In the genomic region with DNA sequence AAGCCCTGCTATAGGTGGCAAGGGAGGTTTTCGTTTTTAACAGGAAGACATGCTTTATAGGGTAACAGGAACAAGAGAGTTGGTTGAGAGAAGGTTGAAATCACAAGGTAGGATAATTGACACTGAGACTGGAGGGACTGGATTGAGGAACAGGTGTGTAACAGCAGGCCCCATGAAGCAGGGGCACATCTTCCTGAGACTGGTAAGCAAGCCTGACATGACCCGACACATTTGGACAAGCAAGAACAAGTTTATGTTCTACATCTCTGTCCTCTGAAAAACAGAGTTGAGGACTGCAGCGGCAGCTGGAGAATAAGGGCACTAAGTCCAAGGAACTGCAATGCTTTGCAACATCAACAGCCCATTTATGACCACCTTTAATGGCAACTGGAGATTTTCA, we compare ENCODE assay signal across 20 cellular contexts. TPM values are rescaled to one million over a fixed set of nuclear protein-coding genes. Genes with fewer than 3 reads are reported as not detected.
DNase-seq lines count a peak whose midpoint lies in the region; ATAC-seq, FAIRE-seq and TF ChIP-seq lines count a peak whose summit lies in the region.
"Had no signal": no experiment of that assay in that cellular context is flagged by ENCODE, and none has a peak within 500 bp of the region (broad histone marks: within the 10 kb centered on the region; RNA-seq: fewer than 3 reads in every experiment).

No MANE protein-coding gene starts in this region.

- no peak overlapping the region for H3K9ac ChIP-seq in keratinocyte (ENCODE audit: control insufficient read depth, extremely low read depth, insufficient read depth, low read length)

- POLR2A ChIA-PET in activated CD4-positive, alpha-beta memory T cell treated with anti-CD3 and anti-CD28 coated beads for 36 hours (lab: Charles Lee), result no interaction called here

- H3K4me3 ChIP-seq in ACC112 (ENCODE audit: low read depth, low read length), result no peak overlapping the region
- peak overlapping the region in 1 of 3 experiments; percentile 11 for H3K4me3 ChIP-seq in keratinocyte (ENCODE audit: control insufficient read depth in 2 of 3, extremely low read depth in 1 of 3, insufficient read depth in 2 of 3, low read depth in 1 of 3, low read length in 3 of 3)
- H3K4me3 ChIP-seq: gastrocnemius medialis, mucosa of descending colon, stomach had no signal

- dilution Hi-C loops in keratinocyte (cut with MboI; ENCODE audit: extremely low pct_ligation_motif_present, low sequenced_read_pairs), result no loop called here

- H3K4me3 Mint-ChIP-seq in Calu3 (ENCODE audit: low read depth, unreplicated experiment), result peak overlapping the region; percentile 12
- peak overlapping the region; percentile 29 for H3K4me3 Mint-ChIP-seq in activated CD4-positive, alpha-beta memory T cell treated with anti-CD3 and anti-CD28 coated beads for 36 hours

- intact Hi-C loops in Calu3 (cut with micrococcal nuclease; ENCODE audit: unreplicated experiment), result no loop called here
- intact Hi-C loops in activated CD4-positive, alpha-beta memory T cell treated with anti-CD3 and anti-CD28 coated beads for 36 hours (cut with micrococcal nuclease), result loop anchor here (10.0 kb wide), 1 partner anchor 353 kb away; no protein-coding TSS in a partner anchor

- H3K27ac Mint-ChIP-seq in Calu3 (ENCODE audit: unreplicated experiment), result peak overlapping the region; percentile 79
- peak overlapping the region; percentile 71 for H3K27ac Mint-ChIP-seq in activated CD4-positive, alpha-beta memory T cell treated with anti-CD3 and anti-CD28 coated beads for 36 hours

- H3K9me1 ChIP-seq in keratinocyte (ENCODE audit: control insufficient read depth, extremely low read depth, insufficient read depth, low read length), result peaks cover 4% of the 10 kb centered on the region

- H3K27ac ChIP-seq in ACC112 (ENCODE audit: low read depth, low read length) (peak overlapping the region; percentile 51), keratinocyte (ENCODE audit: control insufficient read depth, insufficient read depth, low read length) (no peak overlapping the region)
- H3K27ac ChIP-seq: gastrocnemius medialis, stomach had no signal

- H3K4me2 ChIP-seq in keratinocyte (ENCODE audit: control insufficient read depth, extremely low read depth, insufficient read depth, low read depth, low read length), result peak overlapping the region; percentile 58

- H4K20me1 ChIP-seq in keratinocyte (ENCODE audit: control insufficient read depth, extremely low read depth, insufficient read depth, low read length), result peaks cover 55% of the 10 kb centered on the region

- no TSS peak for BruUV-seq in Calu3 (replicated peaks; lab: Mats Ljungman, UMichigan)

- peaks cover 42% of the 10 kb centered on the region for H3K79me2 ChIP-seq in ACC112 (ENCODE audit: control insufficient read depth, insufficient read depth, low read length, unreplicated experiment)
- H3K79me2 ChIP-seq in keratinocyte (ENCODE audit: control insufficient read depth, insufficient read depth, low read length), result peaks cover 37% of the 10 kb centered on the region

- no peaks in the 10 kb centered on the region for H3K9me3 Mint-ChIP-seq in Calu3 (ENCODE audit: low read depth, unreplicated experiment)
- H3K9me3 Mint-ChIP-seq in activated CD4-positive, alpha-beta memory T cell treated with anti-CD3 and anti-CD28 coated beads for 36 hours, result no peaks in the 10 kb centered on the region

- DNase-seq in Calu3 (no peak), keratinocyte (ENCODE audit: low read depth, low spot score) (peak; percentile 60), cortex of kidney (lab: John Stamatoyannopoulos, UW) (no peak), DMS79 (lab: John Stamatoyannopoulos, UW) (no peak), T1000 (lab: John Stamatoyannopoulos, UW) (no peak)
- DNase-seq in activated CD4-positive, alpha-beta memory T cell treated with anti-CD3 and anti-CD28 coated beads for 36 hours, result no peak
- DNase-seq: anterior cingulate cortex; effector CD4-positive, alpha-beta T cell; gastrocnemius medialis; H7; mucosa of descending colon; MV-4-11; NCI-H2227 treated with DMSO at 0.1 percent for 48 hours; stimulated activated CD4-positive, alpha-beta T cell treated with anti-CD3 and anti-CD28 coated beads, Interleukin-4, amount 100 ng/mL, for 24 hours; stomach had no signal

- no peak overlapping the region for H2AFZ ChIP-seq in ACC112 (ENCODE audit: low read length, unreplicated experiment)
- H2AFZ ChIP-seq in keratinocyte (ENCODE audit: control insufficient read depth, low read length), result no peak overlapping the region

- H3K36me3 ChIP-seq in ACC112 (ENCODE audit: insufficient read depth, low read length), result peaks cover 53% of the 10 kb centered on the region
- peaks cover 47 to 68% of the 10 kb centered on the region in 2 experiments for H3K36me3 ChIP-seq in keratinocyte (ENCODE audit: control insufficient read depth in 2 of 2, extremely low read depth in 1 of 2, insufficient read depth in 2 of 2, low read length in 2 of 2)

- H3K27me3 Mint-ChIP-seq in Calu3 (ENCODE audit: unreplicated experiment), result no peaks in the 10 kb centered on the region
- no peaks in the 10 kb centered on the region for H3K27me3 Mint-ChIP-seq in activated CD4-positive, alpha-beta memory T cell treated with anti-CD3 and anti-CD28 coated beads for 36 hours

- H3K4me1 ChIP-seq in ACC112 (ENCODE audit: control insufficient read depth, insufficient read depth, low read length, unreplicated experiment), result peaks cover 61% of the 10 kb centered on the region
- H3K4me1 ChIP-seq in keratinocyte (ENCODE audit: control insufficient read depth, extremely low read depth, insufficient read depth, low read length), result peaks cover 64% of the 10 kb centered on the region

- H3K4me1 Mint-ChIP-seq in Calu3 (ENCODE audit: low read depth, unreplicated experiment), result peaks cover 27% of the 10 kb centered on the region
- H3K4me1 Mint-ChIP-seq in activated CD4-positive, alpha-beta memory T cell treated with anti-CD3 and anti-CD28 coated beads for 36 hours (ENCODE audit: low read depth), result peaks cover 51% of the 10 kb centered on the region

- no peak for ATAC-seq in GM18519 (IDR thresholded peaks at IDR 0.05; ENCODE audit: low FRiP score, unreplicated experiment)
- ATAC-seq: gastrocnemius medialis, mucosa of descending colon had no signal

- peaks cover 76% of the 10 kb centered on the region for H3K36me3 Mint-ChIP-seq in Calu3 (ENCODE audit: insufficient read depth, unreplicated experiment)
- peaks cover 65% of the 10 kb centered on the region for H3K36me3 Mint-ChIP-seq in activated CD4-positive, alpha-beta memory T cell treated with anti-CD3 and anti-CD28 coated beads for 36 hours

- H3K27me3 ChIP-seq in ACC112 (ENCODE audit: insufficient read depth, low read length), result no peaks in the 10 kb centered on the region
- no peaks in the 10 kb centered on the region for H3K27me3 ChIP-seq in keratinocyte (ENCODE audit: control insufficient read depth, extremely low read depth, insufficient read depth, low read length)
- H3K27me3 ChIP-seq: gastrocnemius medialis, stomach had no signal

- no peaks in the 10 kb centered on the region for H3K9me3 ChIP-seq in keratinocyte (ENCODE audit: control insufficient read depth, low read depth, low read length)
- H3K9me3 ChIP-seq: gastrocnemius medialis, mucosa of descending colon, stomach had no signal

- TF ChIP-seq CTCF in Calu3 (IDR thresholded peaks at IDR 0.05; ENCODE audit: unreplicated experiment) (no peak), keratinocyte (optimal IDR thresholded peaks at IDR 0.05 in 1 of 3, IDR thresholded peaks at IDR 0.05 in 1 of 3, conservative IDR thresholded peaks at IDR 0.05 in 1 of 3; ENCODE audit: extremely low read depth in 1 of 3, insufficient read depth in 2 of 3, low read length in 3 of 3) (no peak)

- CTCF ChIA-PET in Calu3 (lab: Charles Lee), result no interaction called here
- CTCF ChIA-PET in activated CD4-positive, alpha-beta memory T cell treated with anti-CD3 and anti-CD28 coated beads for 36 hours (lab: Charles Lee), result no interaction called here

- peak; percentile 81 for FAIRE-seq in keratinocyte (lab: Jason Lieb, UNC)
- FAIRE-seq: islet of Langerhans had no signal

RNA-seq across cellular contexts. Expression of gene RPS4X, which starts 5.2 kb away (rescaled TPM):
- 621 and 665 TPM in 2 replicates for total RNA-seq in Calu3 (2022)
- 1,000 to 10,000 TPM; 1,245 to 1,277 TPM for total RNA-seq in activated CD4-positive, alpha-beta memory T cell treated with anti-CD3 and anti-CD28 coated beads for 36 hours
- 1,925 to 2,606 TPM (median 2,174 TPM) in 3 replicates for polyA plus RNA-seq in keratinocyte
- polyA plus RNA-seq in keratinocyte (2011; ENCODE audit: low read depth), result 1,744 TPM
- polyA plus RNA-seq in keratinocyte (2011; cell fraction: cytosol; rRNA removed), result 2,212 and 2,787 TPM in 2 replicates
- 662 and 946 TPM in 2 replicates for polyA plus RNA-seq in keratinocyte (2011; cell fraction: nucleus; rRNA removed)
- polyA plus RNA-seq in keratinocyte (2012; ENCODE audit: low replicate concordance), result 1,725 and 2,475 TPM in 2 replicates
- 512 to 1,513 TPM (median 1,408 TPM) in 3 replicates for polyA minus RNA-seq in keratinocyte
- polyA minus RNA-seq in keratinocyte (2011; cell fraction: cytosol; rRNA and poly(A)+ RNA removed), result 1,622 TPM
- polyA minus RNA-seq in keratinocyte (2011; cell fraction: nucleus; rRNA and poly(A)+ RNA removed), result 148 and 256 TPM in 2 replicates

RNA-seq across cellular contexts. Expression of gene ERCC6L, which starts 33.0 kb away (rescaled TPM):
- total RNA-seq in Calu3 (2022), result 11.0 and 11.3 TPM in 2 replicates
- 10 to 100 TPM; 10.5 to 10.8 TPM for total RNA-seq in activated CD4-positive, alpha-beta memory T cell treated with anti-CD3 and anti-CD28 coated beads for 36 hours
- polyA plus RNA-seq in keratinocyte, result 0.52 to 4.1 TPM (median 3.4 TPM) in 3 replicates
- polyA plus RNA-seq in keratinocyte (2011; ENCODE audit: low read depth), result 0.06 TPM
- 0.65 and 1.2 TPM in 2 replicates for polyA plus RNA-seq in keratinocyte (2011; cell fraction: cytosol; rRNA removed)
- polyA plus RNA-seq in keratinocyte (2011; cell fraction: nucleus; rRNA removed), result 0.87 and 1.1 TPM in 2 replicates
- polyA plus RNA-seq in keratinocyte (2012; ENCODE audit: low replicate concordance), result 0.14 and 3.7 TPM in 2 replicates
- polyA minus RNA-seq in keratinocyte, result 0.36 to 5.1 TPM (median 0.49 TPM) in 3 replicates
- polyA minus RNA-seq in keratinocyte (2011; cell fraction: cytosol; rRNA and poly(A)+ RNA removed), result 1.5 TPM
- polyA minus RNA-seq in keratinocyte (2011; cell fraction: nucleus; rRNA and poly(A)+ RNA removed), result 0.74 and 1.6 TPM in 2 replicates

RNA-seq across cellular contexts. Expression of gene CITED1, which starts 33.9 kb away (rescaled TPM):
- 0.78 TPM in 1 of 2 replicates, not detected in the other for total RNA-seq in Calu3 (2022)
- not detected for total RNA-seq in activated CD4-positive, alpha-beta memory T cell treated with anti-CD3 and anti-CD28 coated beads for 36 hours
- 0.25 to 0.30 TPM in 2 of 3 replicates, not detected in the other for polyA plus RNA-seq in keratinocyte
- polyA plus RNA-seq in keratinocyte (2011; ENCODE audit: low read depth), result not detected
- polyA plus RNA-seq in keratinocyte (2011; cell fraction: cytosol; rRNA removed), result not detected in 2 replicates
- polyA plus RNA-seq in keratinocyte (2011; cell fraction: nucleus; rRNA removed), result 0.60 TPM in 1 of 2 replicates, not detected in the other
- polyA plus RNA-seq in keratinocyte (2012; ENCODE audit: low replicate concordance), result 0.24 and 0.37 TPM in 2 replicates
- 0.80 TPM in 1 of 3 replicates, not detected in the others for polyA minus RNA-seq in keratinocyte
- polyA minus RNA-seq in keratinocyte (2011; cell fraction: cytosol; rRNA and poly(A)+ RNA removed), result not detected
- polyA minus RNA-seq in keratinocyte (2011; cell fraction: nucleus; rRNA and poly(A)+ RNA removed), result not detected in 2 replicates
- total RNA-seq: gastrocnemius medialis; renal cortical epithelial cell; T-helper 1 cell treated with Interleukin-12 subunit alpha and Interleukin-12 subunit beta and Interleukin-4 antibody, amounts not matched to agents 30 ng/mL and 1 ng/mL, for 36 hours had no signal
